In the genomic region with DNA sequence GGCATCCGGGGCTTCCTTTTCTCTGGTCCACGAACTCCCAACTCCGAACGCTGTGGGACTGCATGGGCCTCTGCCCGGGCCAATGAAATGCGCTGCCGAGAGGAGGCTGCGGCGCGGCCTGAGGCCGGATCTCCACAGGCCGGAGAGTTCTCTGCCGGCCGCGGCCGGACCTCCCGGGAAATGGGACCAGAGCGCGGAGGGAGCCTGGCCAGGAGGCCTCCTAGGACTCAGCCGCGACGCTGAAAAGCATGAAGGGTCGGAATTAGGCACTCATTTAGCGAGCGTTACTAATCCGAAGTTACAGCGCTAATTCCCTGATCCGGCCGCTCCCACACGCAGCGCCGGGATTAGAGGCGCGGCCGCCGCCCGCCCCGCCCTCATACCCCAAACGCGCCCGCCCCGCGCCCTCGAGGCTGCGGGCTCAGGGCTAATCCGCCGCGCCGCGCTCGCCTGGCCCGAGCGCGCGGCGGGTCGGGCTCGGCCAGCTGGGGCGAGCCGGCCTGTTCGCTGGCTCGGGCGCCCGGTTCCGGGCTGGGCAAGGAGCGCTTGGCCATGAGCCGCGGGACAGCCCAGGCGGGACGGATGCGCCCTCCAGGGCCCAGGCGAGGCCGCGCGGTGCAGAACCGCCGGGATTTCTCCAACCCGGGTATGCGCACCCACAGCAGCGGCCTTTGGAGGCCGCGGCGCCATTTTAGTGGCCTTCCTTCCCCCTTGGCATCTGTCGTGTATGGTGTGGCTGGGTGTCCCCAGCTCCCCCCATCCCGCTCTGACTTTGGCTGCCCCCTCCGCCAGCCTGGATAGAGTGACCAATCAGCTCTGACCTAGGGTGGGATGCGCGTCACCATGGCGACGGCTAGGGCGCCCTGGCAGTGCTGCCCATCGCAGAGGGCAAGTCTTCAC, we compare ENCODE assay signal across 11 cellular contexts. TPM values are rescaled to one million over a fixed set of nuclear protein-coding genes. Genes with fewer than 3 reads are reported as not detected.
DNase-seq lines count a peak whose midpoint lies in the region; ATAC-seq, FAIRE-seq and TF ChIP-seq lines count a peak whose summit lies in the region.
"Had no signal": no experiment of that assay in that cellular context is flagged by ENCODE, and none has a peak within 500 bp of the region (broad histone marks: within the 10 kb centered on the region; RNA-seq: fewer than 3 reads in every experiment).

No MANE protein-coding gene starts in this region.

- peak overlapping the region; percentile 25; the same call in 1 of the 2 replicates for H3K4me3 ChIP-seq in HUES64 (ENCODE audit: low read length)
- peak overlapping the region in 3 of 4 experiments; percentile 9 to 50 (median 10); a peak in 4 of 8 replicates for H3K4me3 ChIP-seq in H1 (ENCODE audit: extremely low read depth in 1 of 4, insufficient read depth in 2 of 4, low read depth in 3 of 4, low read length in 4 of 4)
- peak overlapping the region; percentile 30 for H3K4me3 ChIP-seq in lower lobe of right lung
- no peak overlapping the region for H3K4me3 ChIP-seq in thyroid gland (replicated peaks in 1 of 3)

- no peak overlapping the region for H3K56ac ChIP-seq in H1 (replicated peaks; ENCODE audit: insufficient read length, low read depth, low read length)

- no peak overlapping the region for H4K91ac ChIP-seq in H1 (replicated peaks; ENCODE audit: insufficient read length, low read length)

- H3K9me3 ChIP-seq in HUES64 (ENCODE audit: insufficient read depth, low read depth, low read length): no peaks in the 10 kb centered on the region
- H3K9me3 ChIP-seq in H1 (ENCODE audit: insufficient read depth in 2 of 2, low read depth in 1 of 2, low read length in 1 of 2): no peaks in the 10 kb centered on the region; a peak in 1 of 4 replicates
- no peaks in the 10 kb centered on the region for H3K9me3 ChIP-seq in lower lobe of right lung
- H3K9me3 ChIP-seq in thyroid gland: no peaks in the 10 kb centered on the region

- H2BK120ac ChIP-seq in H1 (replicated peaks; ENCODE audit: low read depth, low read length): no peak overlapping the region

- H3K27ac ChIP-seq in HUES64 (ENCODE audit: low read depth, low read length) (no peak overlapping the region), H1 (ENCODE audit: low read depth, low read length) (no peak overlapping the region), lower lobe of right lung (no peak overlapping the region), thyroid gland (no peak overlapping the region)

- no peak for TF ChIP-seq RAD21 in H1 (IDR thresholded peaks at IDR 0.05 in 1 of 2, conservative IDR thresholded peaks at IDR 0.05 in 1 of 2; ENCODE audit: low read depth in 2 of 2, low read length in 2 of 2)

- H2BK12ac ChIP-seq in H1 (ENCODE audit: low read depth, low read length): 0 out of 2 replicates have a peak overlapping the region, but pooled peaks have one; percentile 60

- no peak overlapping the region for H4K8ac ChIP-seq in H1 (ENCODE audit: extremely low read depth, insufficient read depth, low read length)

- H2AFZ ChIP-seq in H1 (ENCODE audit: low read length): no peak overlapping the region

- CTCF ChIA-PET in H1 (lab: Charles Lee; ENCODE audit: partially characterized antibody): interaction anchor here (0.9 to 2.4 kb wide), 4 partner anchors 12 to 59 kb away, joined by 4 to 50 read pairs (median 10); no protein-coding TSS in a partner anchor

- H3K27me3 ChIP-seq in HUES64 (ENCODE audit: insufficient read depth, low read length): peaks cover 100% of the 10 kb centered on the region
- H3K27me3 ChIP-seq in H1 (replicated peaks in 1 of 4; ENCODE audit: control insufficient read depth in 3 of 4, extremely low read depth in 1 of 4, insufficient read depth in 3 of 4, low read length in 3 of 4): peaks cover 95 to 100% (median 99%) of the 10 kb centered on the region in 4 experiments
- H3K27me3 ChIP-seq in lower lobe of right lung (ENCODE audit: low read depth): peaks cover 98% of the 10 kb centered on the region
- peaks cover 40% of the 10 kb centered on the region for H3K27me3 ChIP-seq in thyroid gland

- POLR2A ChIA-PET in H1 (lab: Charles Lee; ENCODE audit: partially characterized antibody): interaction anchor here (1.8 to 5.2 kb wide), 3 partner anchors 10 to 37 kb away, joined by 6 to 26 read pairs (median 7); no protein-coding TSS in a partner anchor

- TF ChIP-seq EP300 in H1 (IDR thresholded peaks at IDR 0.05; ENCODE audit: borderline replicate concordance in 1 of 2, low read depth in 2 of 2, low read length in 2 of 2): no peak

- peaks cover 37% of the 10 kb centered on the region for H3K4me1 ChIP-seq in HUES64 (ENCODE audit: insufficient read depth, low read length)
- H3K4me1 ChIP-seq in H1 (replicated peaks in 1 of 4; ENCODE audit: control insufficient read depth in 3 of 4, insufficient read depth in 4 of 4, low read length in 3 of 4): peaks cover 15 to 35% (median 20%) of the 10 kb centered on the region in 4 experiments
- H3K4me1 ChIP-seq in lower lobe of right lung: peaks cover 27% of the 10 kb centered on the region
- peaks cover 11 to 18% of the 10 kb centered on the region in 2 donors for H3K4me1 ChIP-seq in thyroid gland

- WGBS in HUES64: 2% methylated on average over 92 of the region's 92 CpGs
- 2% methylated on average over 72 of the region's 92 CpGs; no CpG with 5 or more reads in 1 of the 2 experiments for WGBS in H1 (ENCODE audit: extremely low coverage in 1 of 2, insufficient coverage in 1 of 2, insufficient read length in 1 of 2, insufficient replicate concordance in 2 of 2, low coverage in 1 of 2, low lambda C conversion rate in 2 of 2, missing lambda C conversion rate in 1 of 2), 2 experiments
- 2 to 4% methylated on average over 22 to 27 of the region's 92 CpGs for WGBS in thyroid gland, 2 donors

- peaks cover 6% of the 10 kb centered on the region; the same call in 1 of the 2 replicates for H3K23me2 ChIP-seq in H1 (ENCODE audit: low read depth, low read length)

- H3K14ac ChIP-seq in H1 (ENCODE audit: insufficient read length): no peak overlapping the region

- H3K18ac ChIP-seq in H1 (ENCODE audit: extremely low read depth, low read length): peak overlapping the region; percentile 25

- no peaks in the 10 kb centered on the region for H3K79me2 ChIP-seq in H1 (ENCODE audit: control insufficient read depth in 1 of 2, insufficient read depth in 2 of 2, low read length in 2 of 2)

- no peak overlapping the region for H2AK5ac ChIP-seq in H1 (ENCODE audit: low read depth, low read length)

- TF ChIP-seq CTCF in H1 (IDR thresholded peaks at IDR 0.05; ENCODE audit: control extremely low read depth in 1 of 3, insufficient read depth in 1 of 3, low read depth in 1 of 3, low read length in 3 of 3): no peak
- TF ChIP-seq CTCF in lower lobe of right lung (IDR thresholded peaks at IDR 0.05): no peak
- no peak for TF ChIP-seq CTCF in thyroid gland (IDR thresholded peaks at IDR 0.05)

- no peaks in the 10 kb centered on the region for H3K79me1 ChIP-seq in H1 (ENCODE audit: low read depth, low read length)

- ATAC-seq in lower lobe of right lung (peak; percentile 37 to 51), GM18517 (IDR thresholded peaks at IDR 0.05; ENCODE audit: unreplicated experiment) (no peak)

- peak overlapping the region; percentile 68 to 80 for H3K4me2 ChIP-seq in H1 (ENCODE audit: insufficient read depth in 1 of 2, low read depth in 2 of 2, low read length in 2 of 2)

- TF ChIP-seq POLR2A in H1 (IDR thresholded peaks at IDR 0.05; ENCODE audit: control extremely low read depth in 1 of 2, low read depth in 2 of 2, low read length in 2 of 2): no peak
- TF ChIP-seq POLR2A in thyroid gland (IDR thresholded peaks at IDR 0.05): no peak

- intact Hi-C loops in lower lobe of right lung (cut with DNase I): no loop called here
- intact Hi-C loops in thyroid gland (cut with DNase I): no loop called here

- H4K5ac ChIP-seq in H1 (ENCODE audit: insufficient read length, low read depth, low read length): no peak overlapping the region

- H2BK15ac ChIP-seq in H1 (ENCODE audit: low read length): no peak overlapping the region

- peaks cover 7 to 34% of the 10 kb centered on the region in 2 experiments for H4K20me1 ChIP-seq in H1 (replicated peaks in 1 of 2; ENCODE audit: control insufficient read depth in 1 of 2, insufficient read depth in 2 of 2, low read length in 2 of 2)

- H2BK20ac ChIP-seq in H1 (ENCODE audit: low read length): no peak overlapping the region

- no peak overlapping the region for H3K9ac ChIP-seq in HUES64 (ENCODE audit: low read depth, low read length)
- no peak overlapping the region for H3K9ac ChIP-seq in H1 (replicated peaks in 1 of 4; ENCODE audit: extremely low read depth in 1 of 4, low read depth in 3 of 4, low read length in 3 of 4)

- no peak overlapping the region for H3K4ac ChIP-seq in H1 (replicated peaks; ENCODE audit: insufficient read length, low read depth, low read length)

- H3K36me3 ChIP-seq in HUES64 (ENCODE audit: insufficient read depth, low read length): no peaks in the 10 kb centered on the region
- no peaks in the 10 kb centered on the region; a peak in 1 of 8 replicates for H3K36me3 ChIP-seq in H1 (ENCODE audit: control insufficient read depth in 2 of 4, insufficient read depth in 4 of 4, low read length in 3 of 4)
- no peaks in the 10 kb centered on the region for H3K36me3 ChIP-seq in lower lobe of right lung
- H3K36me3 ChIP-seq in thyroid gland: no peaks in the 10 kb centered on the region

- no peak overlapping the region for H3K23ac ChIP-seq in H1 (ENCODE audit: insufficient read length)

- DNase-seq in H1 (ENCODE audit: low read depth in 1 of 2, low spot score in 2 of 2) (peak in 1 of 2 experiments; percentile 65), lower lobe of right lung (no peak), thyroid gland (peak; percentile 6 to 24), SIG-M5 (lab: John Stamatoyannopoulos, UW) (no peak), 8988T (no peak), NOMO-1 treated with DMSO at 0.1 percent for 48 hours (lab: John Stamatoyannopoulos, UW; ENCODE audit: unreplicated experiment) (no peak)
- DNase-seq: GF-D8, NCI-H226 had no signal

- FAIRE-seq in H1 (lab: Jason Lieb, UNC): no peak
- FAIRE-seq: GM19239 had no signal

- no peak overlapping the region for H2BK5ac ChIP-seq in H1 (ENCODE audit: low read depth, low read length)

TF ChIP-seq in H1, 55 proteins besides CTCF, POLR2A, EP300 and RAD21 (continues in another document):
- no peak for TF ChIP-seq SIRT6 (IDR thresholded peaks at IDR 0.05; ENCODE audit: low read length)

RNA-seq across cellular contexts. Expression of gene POLG, which starts 36.8 kb away (rescaled TPM):
- polyA plus RNA-seq in HUES64 (2013, experiment 1 of 2): 22.5 TPM
- polyA plus RNA-seq in HUES64 (2013, experiment 2 of 2): 27.5 TPM
- 52.3 and 53.4 TPM in 2 replicates for total RNA-seq in H1 (2021; fragmentation: NEBNext Ultra II Directional; extraction: Animal tissue kit (Norgen Biotek cat#: 25700))
- 14.8 and 27.1 TPM in 2 replicates for polyA plus RNA-seq in H1 (2011; rRNA removed)
- 38.0 TPM for polyA plus RNA-seq in H1 (2011; cell fraction: cytosol; rRNA removed)
- polyA plus RNA-seq in H1 (2011; cell fraction: nucleus; rRNA removed): 124 TPM
- 40.8 to 48.7 TPM (median 46.6 TPM) in 4 replicates for polyA plus RNA-seq in H1 (2012, experiment 1 of 2)
- 34.4 TPM for polyA plus RNA-seq in H1 (2012, experiment 2 of 2)
- polyA plus RNA-seq in H1 (2013, experiment 1 of 2): 24.0 TPM
- 21.0 TPM for polyA plus RNA-seq in H1 (2013, experiment 2 of 2)
- 23.1 and 50.9 TPM in 2 replicates for polyA minus RNA-seq in H1 (2011; rRNA and poly(A)+ RNA removed)
- polyA minus RNA-seq in H1 (2011; cell fraction: cytosol; rRNA and poly(A)+ RNA removed): 41.5 TPM
- polyA minus RNA-seq in H1 (2011; cell fraction: nucleus; rRNA and poly(A)+ RNA removed): 106 TPM
- total RNA-seq in lower lobe of right lung: 58.2 TPM
- total RNA-seq in thyroid gland: 10 to 100 TPM; 31.2 to 78.8 (median 61.0) TPM

Comparison
In these comparisons a context has a peak if more than half of its experiments do, and no peak if none do; other contexts are left out.
1. H3K4me3 ChIP-seq: peak in HUES64 (single experiment), H1 (3 of 4) and lower lobe of right lung (single experiment); none in thyroid gland (0 of 3).
2. DNase-seq: peak in thyroid gland (2 of 2); none in lower lobe of right lung (single experiment), SIG-M5 (single experiment), 8988T (single experiment) and NOMO-1 treated with DMSO at 0.1 percent for 48 hours (single experiment).